In genomic region chr18:46416706-46417638, GRCh38 we compare ENCODE assay signal across 1 cellular context.
TF ChIP-seq lines count a peak whose summit lies in the region.

No MANE protein-coding gene starts in this region.

TF ChIP-seq in K562, 482 proteins besides CTCF, POLR2A, EP300 and RAD21 (continued from another document and continues in another):
- TF ChIP-seq, protein P1, sequence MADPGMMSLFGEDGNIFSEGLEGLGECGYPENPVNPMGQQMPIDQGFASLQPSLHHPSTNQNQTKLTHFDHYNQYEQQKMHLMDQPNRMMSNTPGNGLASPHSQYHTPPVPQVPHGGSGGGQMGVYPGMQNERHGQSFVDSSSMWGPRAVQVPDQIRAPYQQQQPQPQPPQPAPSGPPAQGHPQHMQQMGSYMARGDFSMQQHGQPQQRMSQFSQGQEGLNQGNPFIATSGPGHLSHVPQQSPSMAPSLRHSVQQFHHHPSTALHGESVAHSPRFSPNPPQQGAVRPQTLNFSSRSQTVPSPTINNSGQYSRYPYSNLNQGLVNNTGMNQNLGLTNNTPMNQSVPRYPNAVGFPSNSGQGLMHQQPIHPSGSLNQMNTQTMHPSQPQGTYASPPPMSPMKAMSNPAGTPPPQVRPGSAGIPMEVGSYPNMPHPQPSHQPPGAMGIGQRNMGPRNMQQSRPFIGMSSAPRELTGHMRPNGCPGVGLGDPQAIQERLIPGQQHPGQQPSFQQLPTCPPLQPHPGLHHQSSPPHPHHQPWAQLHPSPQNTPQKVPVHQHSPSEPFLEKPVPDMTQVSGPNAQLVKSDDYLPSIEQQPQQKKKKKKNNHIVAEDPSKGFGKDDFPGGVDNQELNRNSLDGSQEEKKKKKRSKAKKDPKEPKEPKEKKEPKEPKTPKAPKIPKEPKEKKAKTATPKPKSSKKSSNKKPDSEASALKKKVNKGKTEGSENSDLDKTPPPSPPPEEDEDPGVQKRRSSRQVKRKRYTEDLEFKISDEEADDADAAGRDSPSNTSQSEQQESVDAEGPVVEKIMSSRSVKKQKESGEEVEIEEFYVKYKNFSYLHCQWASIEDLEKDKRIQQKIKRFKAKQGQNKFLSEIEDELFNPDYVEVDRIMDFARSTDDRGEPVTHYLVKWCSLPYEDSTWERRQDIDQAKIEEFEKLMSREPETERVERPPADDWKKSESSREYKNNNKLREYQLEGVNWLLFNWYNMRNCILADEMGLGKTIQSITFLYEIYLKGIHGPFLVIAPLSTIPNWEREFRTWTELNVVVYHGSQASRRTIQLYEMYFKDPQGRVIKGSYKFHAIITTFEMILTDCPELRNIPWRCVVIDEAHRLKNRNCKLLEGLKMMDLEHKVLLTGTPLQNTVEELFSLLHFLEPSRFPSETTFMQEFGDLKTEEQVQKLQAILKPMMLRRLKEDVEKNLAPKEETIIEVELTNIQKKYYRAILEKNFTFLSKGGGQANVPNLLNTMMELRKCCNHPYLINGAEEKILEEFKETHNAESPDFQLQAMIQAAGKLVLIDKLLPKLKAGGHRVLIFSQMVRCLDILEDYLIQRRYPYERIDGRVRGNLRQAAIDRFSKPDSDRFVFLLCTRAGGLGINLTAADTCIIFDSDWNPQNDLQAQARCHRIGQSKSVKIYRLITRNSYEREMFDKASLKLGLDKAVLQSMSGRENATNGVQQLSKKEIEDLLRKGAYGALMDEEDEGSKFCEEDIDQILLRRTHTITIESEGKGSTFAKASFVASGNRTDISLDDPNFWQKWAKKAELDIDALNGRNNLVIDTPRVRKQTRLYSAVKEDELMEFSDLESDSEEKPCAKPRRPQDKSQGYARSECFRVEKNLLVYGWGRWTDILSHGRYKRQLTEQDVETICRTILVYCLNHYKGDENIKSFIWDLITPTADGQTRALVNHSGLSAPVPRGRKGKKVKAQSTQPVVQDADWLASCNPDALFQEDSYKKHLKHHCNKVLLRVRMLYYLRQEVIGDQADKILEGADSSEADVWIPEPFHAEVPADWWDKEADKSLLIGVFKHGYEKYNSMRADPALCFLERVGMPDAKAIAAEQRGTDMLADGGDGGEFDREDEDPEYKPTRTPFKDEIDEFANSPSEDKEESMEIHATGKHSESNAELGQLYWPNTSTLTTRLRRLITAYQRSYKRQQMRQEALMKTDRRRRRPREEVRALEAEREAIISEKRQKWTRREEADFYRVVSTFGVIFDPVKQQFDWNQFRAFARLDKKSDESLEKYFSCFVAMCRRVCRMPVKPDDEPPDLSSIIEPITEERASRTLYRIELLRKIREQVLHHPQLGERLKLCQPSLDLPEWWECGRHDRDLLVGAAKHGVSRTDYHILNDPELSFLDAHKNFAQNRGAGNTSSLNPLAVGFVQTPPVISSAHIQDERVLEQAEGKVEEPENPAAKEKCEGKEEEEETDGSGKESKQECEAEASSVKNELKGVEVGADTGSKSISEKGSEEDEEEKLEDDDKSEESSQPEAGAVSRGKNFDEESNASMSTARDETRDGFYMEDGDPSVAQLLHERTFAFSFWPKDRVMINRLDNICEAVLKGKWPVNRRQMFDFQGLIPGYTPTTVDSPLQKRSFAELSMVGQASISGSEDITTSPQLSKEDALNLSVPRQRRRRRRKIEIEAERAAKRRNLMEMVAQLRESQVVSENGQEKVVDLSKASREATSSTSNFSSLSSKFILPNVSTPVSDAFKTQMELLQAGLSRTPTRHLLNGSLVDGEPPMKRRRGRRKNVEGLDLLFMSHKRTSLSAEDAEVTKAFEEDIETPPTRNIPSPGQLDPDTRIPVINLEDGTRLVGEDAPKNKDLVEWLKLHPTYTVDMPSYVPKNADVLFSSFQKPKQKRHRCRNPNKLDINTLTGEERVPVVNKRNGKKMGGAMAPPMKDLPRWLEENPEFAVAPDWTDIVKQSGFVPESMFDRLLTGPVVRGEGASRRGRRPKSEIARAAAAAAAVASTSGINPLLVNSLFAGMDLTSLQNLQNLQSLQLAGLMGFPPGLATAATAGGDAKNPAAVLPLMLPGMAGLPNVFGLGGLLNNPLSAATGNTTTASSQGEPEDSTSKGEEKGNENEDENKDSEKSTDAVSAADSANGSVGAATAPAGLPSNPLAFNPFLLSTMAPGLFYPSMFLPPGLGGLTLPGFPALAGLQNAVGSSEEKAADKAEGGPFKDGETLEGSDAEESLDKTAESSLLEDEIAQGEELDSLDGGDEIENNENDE (IDR thresholded peaks at IDR 0.05; ENCODE audit: low read depth, low read length): no peak
- no peak for TF ChIP-seq ZNF561 (CRISPR knock-in tag; conservative IDR thresholded peaks at IDR 0.05)
- no peak for TF ChIP-seq ZNF140 (CRISPR knock-in tag; IDR thresholded peaks at IDR 0.05)
- TF ChIP-seq PHB (CRISPR knock-in tag; IDR thresholded peaks at IDR 0.05): no peak
- TF ChIP-seq E2F6 (IDR thresholded peaks at IDR 0.05; ENCODE audit: borderline replicate concordance in 1 of 2, extremely low read depth in 1 of 2, insufficient read depth in 1 of 2, insufficient read length in 1 of 2, low read depth in 1 of 2, low read length in 1 of 2, poor library complexity in 1 of 2, severe bottlenecking in 1 of 2): no peak
- TF ChIP-seq, protein P2, sequence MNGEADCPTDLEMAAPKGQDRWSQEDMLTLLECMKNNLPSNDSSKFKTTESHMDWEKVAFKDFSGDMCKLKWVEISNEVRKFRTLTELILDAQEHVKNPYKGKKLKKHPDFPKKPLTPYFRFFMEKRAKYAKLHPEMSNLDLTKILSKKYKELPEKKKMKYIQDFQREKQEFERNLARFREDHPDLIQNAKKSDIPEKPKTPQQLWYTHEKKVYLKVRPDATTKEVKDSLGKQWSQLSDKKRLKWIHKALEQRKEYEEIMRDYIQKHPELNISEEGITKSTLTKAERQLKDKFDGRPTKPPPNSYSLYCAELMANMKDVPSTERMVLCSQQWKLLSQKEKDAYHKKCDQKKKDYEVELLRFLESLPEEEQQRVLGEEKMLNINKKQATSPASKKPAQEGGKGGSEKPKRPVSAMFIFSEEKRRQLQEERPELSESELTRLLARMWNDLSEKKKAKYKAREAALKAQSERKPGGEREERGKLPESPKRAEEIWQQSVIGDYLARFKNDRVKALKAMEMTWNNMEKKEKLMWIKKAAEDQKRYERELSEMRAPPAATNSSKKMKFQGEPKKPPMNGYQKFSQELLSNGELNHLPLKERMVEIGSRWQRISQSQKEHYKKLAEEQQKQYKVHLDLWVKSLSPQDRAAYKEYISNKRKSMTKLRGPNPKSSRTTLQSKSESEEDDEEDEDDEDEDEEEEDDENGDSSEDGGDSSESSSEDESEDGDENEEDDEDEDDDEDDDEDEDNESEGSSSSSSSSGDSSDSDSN (IDR thresholded peaks at IDR 0.05; ENCODE audit: borderline replicate concordance in 1 of 2, low read depth in 2 of 2, low read length in 2 of 2): no peak
- TF ChIP-seq JUN (IDR thresholded peaks at IDR 0.05; ENCODE audit: borderline replicate concordance, low read depth, low read length): peak; percentile 82
- no peak for TF ChIP-seq JUN (CRISPR knock-in tag; IDR thresholded peaks at IDR 0.05; ENCODE audit: borderline replicate concordance)
- TF ChIP-seq YY1 (IDR thresholded peaks at IDR 0.05; ENCODE audit: borderline replicate concordance in 1 of 3, control insufficient read depth in 1 of 3, extremely low read depth in 1 of 3, insufficient read depth in 3 of 3, insufficient read length in 1 of 3, insufficient replicate concordance in 2 of 3, low read depth in 1 of 3, low read length in 2 of 3): no peak
- no peak for TF ChIP-seq MEF2A (IDR thresholded peaks at IDR 0.05; ENCODE audit: control insufficient read depth, low read depth, low read length)
- TF ChIP-seq, protein P3, sequence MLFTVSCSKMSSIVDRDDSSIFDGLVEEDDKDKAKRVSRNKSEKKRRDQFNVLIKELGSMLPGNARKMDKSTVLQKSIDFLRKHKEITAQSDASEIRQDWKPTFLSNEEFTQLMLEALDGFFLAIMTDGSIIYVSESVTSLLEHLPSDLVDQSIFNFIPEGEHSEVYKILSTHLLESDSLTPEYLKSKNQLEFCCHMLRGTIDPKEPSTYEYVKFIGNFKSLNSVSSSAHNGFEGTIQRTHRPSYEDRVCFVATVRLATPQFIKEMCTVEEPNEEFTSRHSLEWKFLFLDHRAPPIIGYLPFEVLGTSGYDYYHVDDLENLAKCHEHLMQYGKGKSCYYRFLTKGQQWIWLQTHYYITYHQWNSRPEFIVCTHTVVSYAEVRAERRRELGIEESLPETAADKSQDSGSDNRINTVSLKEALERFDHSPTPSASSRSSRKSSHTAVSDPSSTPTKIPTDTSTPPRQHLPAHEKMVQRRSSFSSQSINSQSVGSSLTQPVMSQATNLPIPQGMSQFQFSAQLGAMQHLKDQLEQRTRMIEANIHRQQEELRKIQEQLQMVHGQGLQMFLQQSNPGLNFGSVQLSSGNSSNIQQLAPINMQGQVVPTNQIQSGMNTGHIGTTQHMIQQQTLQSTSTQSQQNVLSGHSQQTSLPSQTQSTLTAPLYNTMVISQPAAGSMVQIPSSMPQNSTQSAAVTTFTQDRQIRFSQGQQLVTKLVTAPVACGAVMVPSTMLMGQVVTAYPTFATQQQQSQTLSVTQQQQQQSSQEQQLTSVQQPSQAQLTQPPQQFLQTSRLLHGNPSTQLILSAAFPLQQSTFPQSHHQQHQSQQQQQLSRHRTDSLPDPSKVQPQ (CRISPR knock-in tag; IDR thresholded peaks at IDR 0.05; ENCODE audit: borderline replicate concordance): no peak
- TF ChIP-seq TAF15 (IDR thresholded peaks at IDR 0.05; ENCODE audit: low read depth, low read length): no peak
- TF ChIP-seq SP1 (CRISPR knock-in tag; IDR thresholded peaks at IDR 0.05): no peak
- TF ChIP-seq STAT5B (CRISPR knock-in tag; IDR thresholded peaks at IDR 0.05): no peak
- no peak for TF ChIP-seq HSF4 (CRISPR knock-in tag; IDR thresholded peaks at IDR 0.05; ENCODE audit: borderline replicate concordance)
- TF ChIP-seq KDM5B (IDR thresholded peaks at IDR 0.05; ENCODE audit: insufficient replicate concordance, low read depth, low read length): no peak
- no peak for TF ChIP-seq SNRNP70 (optimal IDR thresholded peaks at IDR 0.05; ENCODE audit: low read depth, low read length)
- TF ChIP-seq ZNF75A (CRISPR knock-in tag; IDR thresholded peaks at IDR 0.05): no peak
- TF ChIP-seq, protein P4, sequence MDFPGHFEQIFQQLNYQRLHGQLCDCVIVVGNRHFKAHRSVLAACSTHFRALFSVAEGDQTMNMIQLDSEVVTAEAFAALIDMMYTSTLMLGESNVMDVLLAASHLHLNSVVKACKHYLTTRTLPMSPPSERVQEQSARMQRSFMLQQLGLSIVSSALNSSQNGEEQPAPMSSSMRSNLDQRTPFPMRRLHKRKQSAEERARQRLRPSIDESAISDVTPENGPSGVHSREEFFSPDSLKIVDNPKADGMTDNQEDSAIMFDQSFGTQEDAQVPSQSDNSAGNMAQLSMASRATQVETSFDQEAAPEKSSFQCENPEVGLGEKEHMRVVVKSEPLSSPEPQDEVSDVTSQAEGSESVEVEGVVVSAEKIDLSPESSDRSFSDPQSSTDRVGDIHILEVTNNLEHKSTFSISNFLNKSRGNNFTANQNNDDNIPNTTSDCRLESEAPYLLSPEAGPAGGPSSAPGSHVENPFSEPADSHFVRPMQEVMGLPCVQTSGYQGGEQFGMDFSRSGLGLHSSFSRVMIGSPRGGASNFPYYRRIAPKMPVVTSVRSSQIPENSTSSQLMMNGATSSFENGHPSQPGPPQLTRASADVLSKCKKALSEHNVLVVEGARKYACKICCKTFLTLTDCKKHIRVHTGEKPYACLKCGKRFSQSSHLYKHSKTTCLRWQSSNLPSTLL (IDR thresholded peaks at IDR 0.05): no peak
- no peak for TF ChIP-seq CBX3 (IDR thresholded peaks at IDR 0.05; ENCODE audit: borderline replicate concordance in 1 of 2, low read length in 2 of 2)
- no peak for TF ChIP-seq EHMT2 (IDR thresholded peaks at IDR 0.05)
- no peak for TF ChIP-seq BRF1 (IDR thresholded peaks at IDR 0.05; ENCODE audit: borderline replicate concordance, extremely low read depth, insufficient read length)
- TF ChIP-seq ATF7 (IDR thresholded peaks at IDR 0.05): peak; percentile 99
- peak; percentile 67 for TF ChIP-seq L3MBTL2 (IDR thresholded peaks at IDR 0.05)
- TF ChIP-seq TGIF2 (CRISPR knock-in tag; IDR thresholded peaks at IDR 0.05): no peak
- TF ChIP-seq SRF (CRISPR knock-in tag; IDR thresholded peaks at IDR 0.05): peak in 1 of 2 experiments; percentile 74; a peak in 2 of 4 replicates
- no peak for TF ChIP-seq ZFP91 (CRISPR knock-in tag; IDR thresholded peaks at IDR 0.05)
- TF ChIP-seq ZNF274 (IDR thresholded peaks at IDR 0.05; ENCODE audit: borderline replicate concordance, low read depth, low read length): no peak
- TF ChIP-seq SP2 (IDR thresholded peaks at IDR 0.05; ENCODE audit: extremely low read depth, low read depth, low read length, poor library complexity, severe bottlenecking): no peak
- no peak for TF ChIP-seq U2AF2 (optimal IDR thresholded peaks at IDR 0.05; ENCODE audit: low read depth, low read length)
- no peak for TF ChIP-seq CREM (IDR thresholded peaks at IDR 0.05; ENCODE audit: low read depth)
- no peak for TF ChIP-seq POLR3G (IDR thresholded peaks at IDR 0.05; ENCODE audit: extremely low read depth, insufficient read length, insufficient replicate concordance)
- TF ChIP-seq CBFA2T2 (conservative IDR thresholded peaks at IDR 0.05): peak; percentile 42; the same call in 1 of the 2 replicates
- TF ChIP-seq, protein P5, sequence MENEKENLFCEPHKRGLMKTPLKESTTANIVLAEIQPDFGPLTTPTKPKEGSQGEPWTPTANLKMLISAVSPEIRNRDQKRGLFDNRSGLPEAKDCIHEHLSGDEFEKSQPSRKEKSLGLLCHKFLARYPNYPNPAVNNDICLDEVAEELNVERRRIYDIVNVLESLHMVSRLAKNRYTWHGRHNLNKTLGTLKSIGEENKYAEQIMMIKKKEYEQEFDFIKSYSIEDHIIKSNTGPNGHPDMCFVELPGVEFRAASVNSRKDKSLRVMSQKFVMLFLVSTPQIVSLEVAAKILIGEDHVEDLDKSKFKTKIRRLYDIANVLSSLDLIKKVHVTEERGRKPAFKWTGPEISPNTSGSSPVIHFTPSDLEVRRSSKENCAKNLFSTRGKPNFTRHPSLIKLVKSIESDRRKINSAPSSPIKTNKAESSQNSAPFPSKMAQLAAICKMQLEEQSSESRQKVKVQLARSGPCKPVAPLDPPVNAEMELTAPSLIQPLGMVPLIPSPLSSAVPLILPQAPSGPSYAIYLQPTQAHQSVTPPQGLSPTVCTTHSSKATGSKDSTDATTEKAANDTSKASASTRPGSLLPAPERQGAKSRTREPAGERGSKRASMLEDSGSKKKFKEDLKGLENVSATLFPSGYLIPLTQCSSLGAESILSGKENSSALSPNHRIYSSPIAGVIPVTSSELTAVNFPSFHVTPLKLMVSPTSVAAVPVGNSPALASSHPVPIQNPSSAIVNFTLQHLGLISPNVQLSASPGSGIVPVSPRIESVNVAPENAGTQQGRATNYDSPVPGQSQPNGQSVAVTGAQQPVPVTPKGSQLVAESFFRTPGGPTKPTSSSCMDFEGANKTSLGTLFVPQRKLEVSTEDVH (IDR thresholded peaks at IDR 0.05; ENCODE audit: low read depth, partially characterized antibody): no peak
